Comparison of ENCODE assay signal across 13 cellular contexts in the genomic region with DNA sequence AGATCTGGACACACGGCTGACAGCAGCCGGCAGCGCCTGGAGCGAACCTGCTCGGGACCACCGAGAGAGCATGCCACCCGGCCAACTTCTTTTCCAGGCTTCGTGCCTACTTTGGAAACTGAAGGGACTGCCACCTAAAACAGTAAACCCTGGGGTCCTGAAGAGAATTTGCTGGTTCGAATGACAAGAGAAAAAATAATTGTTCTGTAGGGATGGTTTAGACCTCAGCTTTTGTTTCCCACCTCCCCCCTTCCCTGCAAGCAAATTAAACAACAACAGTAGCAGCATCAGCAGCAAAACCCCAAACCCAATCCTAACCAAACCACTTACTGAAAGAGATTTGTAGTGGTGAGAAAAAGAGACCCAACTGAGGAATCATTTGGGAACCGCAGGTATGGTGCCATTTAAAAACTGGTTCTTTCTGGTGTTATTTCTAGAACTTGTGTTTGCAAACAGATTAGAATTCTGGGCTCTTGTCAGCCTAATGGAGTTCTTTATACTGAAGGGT.
A peak's percentile ranks its signal among the peaks of the same experiment; 100 is the strongest.
DNase-seq lines count a peak whose midpoint lies in the region; ATAC-seq, FAIRE-seq and TF ChIP-seq lines count a peak whose summit lies in the region.
"Had no signal": no experiment of that assay in that cellular context is flagged by ENCODE, and none has a peak within 500 bp of the region (broad histone marks: within the 10 kb centered on the region; RNA-seq: fewer than 3 reads in every experiment).

No MANE protein-coding gene starts in this region.

- H3K9me3 ChIP-seq in A673 (ENCODE audit: low read depth, low read length, poor library complexity, severe bottlenecking), result no peaks in the 10 kb centered on the region
- no peaks in the 10 kb centered on the region for H3K9me3 ChIP-seq in pancreas
- H3K9me3 ChIP-seq in CD4-positive, alpha-beta memory T cell (ENCODE audit: control insufficient read depth in 1 of 2, low read length in 2 of 2), result no peaks in the 10 kb centered on the region

- H3K36me3 Mint-ChIP-seq in glutamatergic neuron (ENCODE audit: unreplicated experiment), result no peaks in the 10 kb centered on the region
- H3K36me3 Mint-ChIP-seq in CD4-positive, alpha-beta memory T cell, result peaks cover 0 to 22% of the 10 kb centered on the region in 2 donors

- DNase-seq in A673 (ENCODE audit: low spot score), result no peak
- peak; percentile 57 for DNase-seq in OCI-M1 (lab: John Stamatoyannopoulos, UW)
- no peak for DNase-seq in glutamatergic neuron
- no peak for DNase-seq in pancreas
- no peak for DNase-seq in NOMO-1 (lab: John Stamatoyannopoulos, UW; ENCODE audit: unreplicated experiment in 2 of 2)
- no peak for DNase-seq in CD4-positive, alpha-beta memory T cell
- no peak for DNase-seq in globus pallidus (ENCODE audit: low spot score)
- no peak for DNase-seq in NCI-H2107 (lab: John Stamatoyannopoulos, UW)
- DNase-seq: COR-L47, GOT3, NCI-H2081 treated with DMSO at 0.1 percent for 48 hours, SW 1271 had no signal

- no peaks in the 10 kb centered on the region for H3K9me3 Mint-ChIP-seq in glutamatergic neuron (ENCODE audit: unreplicated experiment)
- H3K9me3 Mint-ChIP-seq in CD4-positive, alpha-beta memory T cell, result peaks cover 0 to 10% (median 1%) of the 10 kb centered on the region in 8 donors

- H3K4me3 ChIP-seq in A673 (ENCODE audit: low read depth, low read length, poor library complexity, severe bottlenecking) (peak overlapping the region; percentile 32), pancreas (peak overlapping the region; percentile 10 to 56 (median 36))
- H3K4me3 ChIP-seq in CD4-positive, alpha-beta memory T cell (ENCODE audit: low read length in 2 of 2), result no peak overlapping the region

- peaks cover 3% of the 10 kb centered on the region for H3K4me1 Mint-ChIP-seq in glutamatergic neuron (ENCODE audit: low read depth, unreplicated experiment)
- H3K4me1 Mint-ChIP-seq in CD4-positive, alpha-beta memory T cell, result peaks cover 0 to 5% (median 2%) of the 10 kb centered on the region in 4 donors

- H3K4me1 ChIP-seq in A673 (ENCODE audit: insufficient read depth, low read length, poor library complexity, severe bottlenecking) (no peaks in the 10 kb centered on the region), pancreas (peaks cover 0 to 8% (median 5%) of the 10 kb centered on the region in 3 donors)
- H3K4me1 ChIP-seq in CD4-positive, alpha-beta memory T cell (ENCODE audit: insufficient read depth, low read length), result no peaks in the 10 kb centered on the region

- peak overlapping the region; percentile 84 for H3K4me3 Mint-ChIP-seq in glutamatergic neuron (ENCODE audit: unreplicated experiment)
- H3K4me3 Mint-ChIP-seq in CD4-positive, alpha-beta memory T cell, result peak overlapping the region in 1 of 8 donors; percentile 20

- peaks cover 9% of the 10 kb centered on the region for H3K27me3 Mint-ChIP-seq in glutamatergic neuron (ENCODE audit: unreplicated experiment)
- peaks cover 29 to 32% of the 10 kb centered on the region in 2 donors for H3K27me3 Mint-ChIP-seq in CD4-positive, alpha-beta memory T cell

- TF ChIP-seq CTCF in A673 (conservative IDR thresholded peaks at IDR 0.05; ENCODE audit: low read depth, low read length) (no peak), glutamatergic neuron (IDR thresholded peaks at IDR 0.05; ENCODE audit: partially characterized antibody, unreplicated experiment) (no peak), pancreas (IDR thresholded peaks at IDR 0.05) (no peak)

- H3K36me3 ChIP-seq in A673 (ENCODE audit: insufficient read depth, low read length, poor library complexity, severe bottlenecking) (no peaks in the 10 kb centered on the region), pancreas (no peaks in the 10 kb centered on the region)
- H3K36me3 ChIP-seq in CD4-positive, alpha-beta memory T cell (ENCODE audit: insufficient read depth, low read length), result no peaks in the 10 kb centered on the region

- no TSS peak for BruUV-seq in A673 (replicated peaks; lab: Mats Ljungman, UMichigan)

- 20 to 21% methylated on average over 10 of the region's 10 CpGs for WGBS in pancreas, 2 donors

- peaks cover 59% of the 10 kb centered on the region for H3K27me3 ChIP-seq in A673 (replicated peaks; ENCODE audit: insufficient read depth, low read depth, low read length, poor library complexity)
- H3K27me3 ChIP-seq in pancreas, result peaks cover 0 to 21% (median 0%) of the 10 kb centered on the region in 4 donors
- peaks cover 8% of the 10 kb centered on the region for H3K27me3 ChIP-seq in CD4-positive, alpha-beta memory T cell (ENCODE audit: insufficient read depth, low read length)

- POLR2A ChIA-PET in A673 (lab: Charles Lee; ENCODE audit: low non-redundant PET), result no interaction called here
- POLR2A ChIA-PET in CD4-positive, alpha-beta memory T cell (lab: Charles Lee; ENCODE audit: partially characterized antibody), result no interaction called here

- H3K27ac ChIP-seq in A673 (ENCODE audit: low read depth, low read length, poor library complexity, severe bottlenecking) (no peak overlapping the region), pancreas (no peak overlapping the region)
- H3K27ac ChIP-seq in CD4-positive, alpha-beta memory T cell (ENCODE audit: low read depth, low read length), result no peak overlapping the region
- H3K27ac ChIP-seq: HL-60 had no signal

- no peak for FAIRE-seq in pancreas (lab: Jason Lieb, UNC)

- H3K27ac Mint-ChIP-seq in glutamatergic neuron (ENCODE audit: unreplicated experiment), result no peak overlapping the region
- no peak overlapping the region for H3K27ac Mint-ChIP-seq in CD4-positive, alpha-beta memory T cell

- CTCF ChIA-PET in A673 (lab: Charles Lee), result no interaction called here
- CTCF ChIA-PET in CD4-positive, alpha-beta memory T cell (lab: Charles Lee; ENCODE audit: partially characterized antibody), result no interaction called here

- intact Hi-C loops in A673 (cut with micrococcal nuclease; ENCODE audit: unreplicated experiment), result no loop called here
- intact Hi-C loops in pancreas (cut with DNase I), result no loop called here
- intact Hi-C loops in CD4-positive, alpha-beta memory T cell (cut with micrococcal nuclease), result no loop called here

- ATAC-seq in pancreas, result peak in 1 of 4 donors; percentile 24

Comparison
In these comparisons a context has a peak if more than half of its experiments do, and no peak if none do; other contexts are left out.
1. H3K4me3 ChIP-seq: peak in A673 (single experiment) and pancreas (4 of 4); none in CD4-positive, alpha-beta memory T cell (0 of 2).